Comparison of ENCODE assay signal across 8 cellular contexts in the genomic region with DNA sequence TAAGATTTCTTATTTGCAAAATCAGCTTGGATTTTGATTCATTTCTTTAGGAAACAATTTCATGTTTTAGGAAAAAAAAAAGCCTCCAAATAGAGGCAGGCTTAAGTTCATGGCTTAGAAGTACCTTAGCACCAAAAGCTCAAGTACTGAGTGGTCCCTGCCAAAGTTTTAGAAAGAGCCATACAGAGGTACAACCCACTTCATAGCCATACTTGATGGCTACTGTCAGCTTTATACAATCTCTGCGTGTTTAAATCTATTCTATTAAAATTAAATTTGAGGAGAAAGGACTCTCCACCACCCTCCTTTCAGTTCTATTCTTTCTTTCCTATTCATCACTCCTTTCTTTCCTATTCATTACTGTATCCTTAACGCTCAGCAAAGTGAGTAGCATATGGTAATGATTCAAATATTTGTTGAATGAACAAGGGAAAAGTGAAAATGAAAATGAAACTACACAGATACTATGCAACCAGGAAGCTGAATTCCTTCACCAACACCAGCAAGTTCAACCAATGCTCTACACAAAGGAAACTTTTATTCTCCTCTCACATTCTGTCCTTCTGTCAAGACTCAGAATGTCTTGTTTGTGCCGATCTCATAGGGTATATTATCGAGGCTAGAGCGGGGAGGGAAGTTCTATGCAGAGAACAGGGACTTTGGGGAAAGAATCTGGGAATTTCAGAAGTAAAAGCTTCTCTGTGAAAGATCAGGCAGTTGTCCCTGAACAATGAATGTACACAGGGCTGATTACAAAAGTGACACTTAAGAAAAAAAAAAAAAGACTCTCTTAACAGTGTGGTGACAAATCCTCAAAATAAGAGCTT.
A peak's percentile ranks its signal among the peaks of the same experiment; 100 is the strongest.
DNase-seq lines count a peak whose midpoint lies in the region; ATAC-seq, FAIRE-seq and TF ChIP-seq lines count a peak whose summit lies in the region.

No MANE protein-coding gene starts in this region.

- peak; percentile 89 for ATAC-seq in activated CD4-positive, alpha-beta T cell treated with anti-CD3 and anti-CD28 coated beads for 36 hours
- peak; percentile 68 for ATAC-seq in activated naive CD8-positive, alpha-beta T cell treated with anti-CD3 and anti-CD28 coated beads, Interleukin-2, amount 50 U/mL, for 24 hours
- no peak for ATAC-seq in GM19467 (IDR thresholded peaks at IDR 0.05; ENCODE audit: unreplicated experiment)

- POLR2A ChIA-PET in activated CD4-positive, alpha-beta T cell treated with anti-CD3 and anti-CD28 coated beads for 36 hours (lab: Charles Lee) = no interaction called here

- H3K4me3 ChIP-seq in keratinocyte (ENCODE audit: control insufficient read depth in 2 of 3, extremely low read depth in 1 of 3, insufficient read depth in 2 of 3, low read depth in 1 of 3, low read length in 3 of 3) (peak overlapping the region in 1 of 3 experiments; percentile 27), suprapubic skin (peak overlapping the region; percentile 14)

- no peak overlapping the region for H3K9ac ChIP-seq in keratinocyte (ENCODE audit: control insufficient read depth, extremely low read depth, insufficient read depth, low read length)

- no peaks in the 10 kb centered on the region for H3K9me1 ChIP-seq in keratinocyte (ENCODE audit: control insufficient read depth, extremely low read depth, insufficient read depth, low read length)

- TF ChIP-seq CTCF in keratinocyte (optimal IDR thresholded peaks at IDR 0.05 in 1 of 3, IDR thresholded peaks at IDR 0.05 in 1 of 3, conservative IDR thresholded peaks at IDR 0.05 in 1 of 3; ENCODE audit: extremely low read depth in 1 of 3, insufficient read depth in 2 of 3, low read length in 3 of 3) (no peak), suprapubic skin (IDR thresholded peaks at IDR 0.05) (no peak)

- peak overlapping the region; percentile 83 for H3K27ac Mint-ChIP-seq in activated CD4-positive, alpha-beta T cell treated with anti-CD3 and anti-CD28 coated beads for 36 hours
- peak overlapping the region; percentile 33 for H3K27ac Mint-ChIP-seq in activated naive CD8-positive, alpha-beta T cell treated with anti-CD3 and anti-CD28 coated beads, Interleukin-2, amount 50 U/mL, for 24 hours

- H3K36me3 Mint-ChIP-seq in activated CD4-positive, alpha-beta T cell treated with anti-CD3 and anti-CD28 coated beads for 36 hours (ENCODE audit: low read depth) = peaks cover 11% of the 10 kb centered on the region
- H3K36me3 Mint-ChIP-seq in activated naive CD8-positive, alpha-beta T cell treated with anti-CD3 and anti-CD28 coated beads, Interleukin-2, amount 50 U/mL, for 24 hours (ENCODE audit: low read depth) = no peaks in the 10 kb centered on the region

- H3K9me3 Mint-ChIP-seq in activated CD4-positive, alpha-beta T cell treated with anti-CD3 and anti-CD28 coated beads for 36 hours (ENCODE audit: low read depth) = peaks cover 6% of the 10 kb centered on the region
- peaks cover 4% of the 10 kb centered on the region for H3K9me3 Mint-ChIP-seq in activated naive CD8-positive, alpha-beta T cell treated with anti-CD3 and anti-CD28 coated beads, Interleukin-2, amount 50 U/mL, for 24 hours

- dilution Hi-C loops in keratinocyte (cut with MboI; ENCODE audit: extremely low pct_ligation_motif_present, low sequenced_read_pairs) = no loop called here

- H3K4me1 ChIP-seq in keratinocyte (ENCODE audit: control insufficient read depth, extremely low read depth, insufficient read depth, low read length) = no peaks in the 10 kb centered on the region
- H3K4me1 ChIP-seq in suprapubic skin = peaks cover 6% of the 10 kb centered on the region

- no peaks in the 10 kb centered on the region for H4K20me1 ChIP-seq in keratinocyte (ENCODE audit: control insufficient read depth, extremely low read depth, insufficient read depth, low read length)

- H3K27me3 Mint-ChIP-seq in activated CD4-positive, alpha-beta T cell treated with anti-CD3 and anti-CD28 coated beads for 36 hours = peaks cover 2% of the 10 kb centered on the region
- H3K27me3 Mint-ChIP-seq in activated naive CD8-positive, alpha-beta T cell treated with anti-CD3 and anti-CD28 coated beads, Interleukin-2, amount 50 U/mL, for 24 hours = peaks cover 2% of the 10 kb centered on the region

- peaks cover 11% of the 10 kb centered on the region for H3K4me1 Mint-ChIP-seq in activated CD4-positive, alpha-beta T cell treated with anti-CD3 and anti-CD28 coated beads for 36 hours
- peaks cover 11% of the 10 kb centered on the region for H3K4me1 Mint-ChIP-seq in activated naive CD8-positive, alpha-beta T cell treated with anti-CD3 and anti-CD28 coated beads, Interleukin-2, amount 50 U/mL, for 24 hours

- H3K4me3 Mint-ChIP-seq in activated CD4-positive, alpha-beta T cell treated with anti-CD3 and anti-CD28 coated beads for 36 hours = peak overlapping the region; percentile 35
- peak overlapping the region; percentile 65 for H3K4me3 Mint-ChIP-seq in activated naive CD8-positive, alpha-beta T cell treated with anti-CD3 and anti-CD28 coated beads, Interleukin-2, amount 50 U/mL, for 24 hours

- FAIRE-seq in keratinocyte (lab: Jason Lieb, UNC) = no peak

- H3K4me2 ChIP-seq in keratinocyte (ENCODE audit: control insufficient read depth, extremely low read depth, insufficient read depth, low read depth, low read length) = peak overlapping the region; percentile 59

- TF ChIP-seq POLR2A in suprapubic skin (IDR thresholded peaks at IDR 0.05) = no peak

- H3K27me3 ChIP-seq in keratinocyte (ENCODE audit: control insufficient read depth, extremely low read depth, insufficient read depth, low read length) (no peaks in the 10 kb centered on the region), suprapubic skin (no peaks in the 10 kb centered on the region)

- intact Hi-C loops in activated CD4-positive, alpha-beta T cell treated with anti-CD3 and anti-CD28 coated beads for 36 hours (cut with DNase I, micrococcal nuclease) = loop anchor here (5.0 kb wide), 2 partner anchors 293 to 448 kb away; no protein-coding TSS in a partner anchor

- peak overlapping the region; percentile 97 for H2AFZ ChIP-seq in keratinocyte (ENCODE audit: control insufficient read depth, low read length)

- no peak for TF ChIP-seq EP300 in suprapubic skin (IDR thresholded peaks at IDR 0.05)

- CTCF ChIA-PET in activated CD4-positive, alpha-beta T cell treated with anti-CD3 and anti-CD28 coated beads for 36 hours (lab: Charles Lee) = interaction anchor here (1.1 kb wide), 1 partner anchor 11 kb away, joined by 5 read pairs; no protein-coding TSS in a partner anchor

- peak overlapping the region; percentile 17 for H3K27ac ChIP-seq in KOPT-K1 (ENCODE audit: low read depth, low read length, poor library complexity, severe bottlenecking)
- H3K27ac ChIP-seq in keratinocyte (ENCODE audit: control insufficient read depth, insufficient read depth, low read length) = no peak overlapping the region
- peak overlapping the region; percentile 26 for H3K27ac ChIP-seq in suprapubic skin

- H3K9me3 ChIP-seq in KOPT-K1 (ENCODE audit: insufficient read depth, low read length, poor library complexity, severe bottlenecking) (peaks cover 4% of the 10 kb centered on the region), keratinocyte (ENCODE audit: control insufficient read depth, low read depth, low read length) (no peaks in the 10 kb centered on the region), suprapubic skin (no peaks in the 10 kb centered on the region)

- no peaks in the 10 kb centered on the region for H3K36me3 ChIP-seq in KOPT-K1 (ENCODE audit: insufficient read depth, low read length)
- no peaks in the 10 kb centered on the region for H3K36me3 ChIP-seq in keratinocyte (ENCODE audit: control insufficient read depth in 2 of 2, extremely low read depth in 1 of 2, insufficient read depth in 2 of 2, low read length in 2 of 2)
- H3K36me3 ChIP-seq in suprapubic skin = no peaks in the 10 kb centered on the region

- H3K79me2 ChIP-seq in keratinocyte (ENCODE audit: control insufficient read depth, insufficient read depth, low read length) = no peaks in the 10 kb centered on the region

- DNase-seq in activated CD4-positive, alpha-beta T cell treated with anti-CD3 and anti-CD28 coated beads for 36 hours = no peak
- DNase-seq in activated CD4-positive, alpha-beta T cell treated with anti-CD3 and anti-CD28 coated beads, Interleukin-2, amount 50 U/mL, for 48 hours = no peak
- DNase-seq in activated naive CD8-positive, alpha-beta T cell treated with anti-CD3 and anti-CD28 coated beads, Interleukin-2, amount 50 U/mL, for 24 hours = no peak
- DNase-seq in keratinocyte (ENCODE audit: low read depth, low spot score) (no peak), suprapubic skin (ENCODE audit: low spot score in 2 of 2) (no peak), activated gamma-delta T cell (lab: John Stamatoyannopoulos, UW) (no peak)

- 57% methylated on average over 5 of the region's 5 CpGs for WGBS in suprapubic skin
